In the genomic region with DNA sequence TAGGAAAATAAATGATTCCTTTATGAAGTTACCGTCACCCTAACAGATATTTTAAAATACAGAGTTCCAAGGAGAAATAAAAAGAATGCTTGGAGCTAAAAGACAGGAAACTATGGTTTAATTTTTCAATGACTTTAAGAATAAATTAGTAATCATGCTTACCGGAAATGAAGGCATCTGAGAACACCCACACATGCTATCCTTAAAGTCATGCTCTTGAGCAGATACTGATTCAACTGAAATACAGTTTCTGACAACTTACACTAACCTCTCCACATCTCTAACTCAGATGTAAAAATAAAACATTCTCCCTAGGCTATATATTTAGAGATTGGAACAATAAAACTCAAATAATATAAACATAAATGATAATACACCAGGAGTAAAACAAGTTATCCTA, we compare ENCODE assay signal across 19 cellular contexts. TPM values are rescaled to one million over a fixed set of nuclear protein-coding genes. Genes with fewer than 3 reads are reported as not detected.
DNase-seq lines count a peak whose midpoint lies in the region; ATAC-seq and TF ChIP-seq lines count a peak whose summit lies in the region.
"Had no signal": no experiment of that assay in that cellular context is flagged by ENCODE, and none has a peak within 500 bp of the region (broad histone marks: within the 10 kb centered on the region; RNA-seq: fewer than 3 reads in every experiment).

No MANE protein-coding gene starts in this region.

- H3K4ac ChIP-seq in mesenchymal stem cell (ENCODE audit: low read depth in 1 of 2, low read length in 2 of 2) = no peak overlapping the region

- intact Hi-C loops in activated CD8-positive, alpha-beta T cell treated with anti-CD3 and anti-CD28 coated beads for 36 hours (cut with micrococcal nuclease) = no loop called here

- 86% methylated on average over 1 of the region's 2 CpGs for WGBS in mesenchymal stem cell

- CTCF ChIA-PET in activated CD8-positive, alpha-beta T cell treated with anti-CD3 and anti-CD28 coated beads for 36 hours (lab: Charles Lee) = interaction anchor here (1.3 to 1.8 kb wide), 5 partner anchors 14 to 342 kb away, joined by 3 to 4 read pairs (median 4); no protein-coding TSS in a partner anchor

- H3K36me3 ChIP-seq in mesenchymal stem cell (ENCODE audit: control insufficient read depth in 1 of 2, insufficient read depth in 2 of 2, low read depth in 1 of 2, low read length in 2 of 2) = peaks cover 26 to 57% of the 10 kb centered on the region in 2 experiments

- no peak overlapping the region for H3K14ac ChIP-seq in mesenchymal stem cell (ENCODE audit: low read length in 2 of 2)

- H3K9me3 Mint-ChIP-seq in T-helper 1 cell treated with Interleukin-12 subunit alpha and Interleukin-12 subunit beta and Interleukin-4 antibody, amounts not matched to agents 30 μg/mL and 1 μg/mL, for 36 hours = no peaks in the 10 kb centered on the region
- no peaks in the 10 kb centered on the region for H3K9me3 Mint-ChIP-seq in activated CD8-positive, alpha-beta T cell treated with anti-CD3 and anti-CD28 coated beads for 36 hours

- no peak for TF ChIP-seq CTCF in activated CD8-positive, alpha-beta T cell treated with anti-CD3 and anti-CD28 coated beads for 36 hours (IDR thresholded peaks at IDR 0.05)

- POLR2A ChIA-PET in activated CD8-positive, alpha-beta T cell treated with anti-CD3 and anti-CD28 coated beads for 36 hours (lab: Charles Lee) = interaction anchor here (1.2 to 7.8 kb wide), 2 partner anchors 14 to 17 kb away, joined by 3 to 30 read pairs; no protein-coding TSS in a partner anchor

- ATAC-seq in activated CD8-positive, alpha-beta T cell treated with anti-CD3 and anti-CD28 coated beads for 36 hours = peak; percentile 59

- H3K4me1 Mint-ChIP-seq in T-helper 1 cell treated with Interleukin-12 subunit alpha and Interleukin-12 subunit beta and Interleukin-4 antibody, amounts not matched to agents 30 μg/mL and 1 μg/mL, for 36 hours (ENCODE audit: low read depth) = peaks cover 33% of the 10 kb centered on the region
- peaks cover 54% of the 10 kb centered on the region for H3K4me1 Mint-ChIP-seq in activated CD8-positive, alpha-beta T cell treated with anti-CD3 and anti-CD28 coated beads for 36 hours (ENCODE audit: low read depth)

- H2AK5ac ChIP-seq in mesenchymal stem cell (ENCODE audit: low read length, severe bottlenecking) = no peak overlapping the region

- H3K27ac Mint-ChIP-seq in T-helper 1 cell treated with Interleukin-12 subunit alpha and Interleukin-12 subunit beta and Interleukin-4 antibody, amounts not matched to agents 30 μg/mL and 1 μg/mL, for 36 hours = peak overlapping the region; percentile 88
- H3K27ac Mint-ChIP-seq in activated CD8-positive, alpha-beta T cell treated with anti-CD3 and anti-CD28 coated beads for 36 hours = peak overlapping the region; percentile 91

- H3K27me3 Mint-ChIP-seq in T-helper 1 cell treated with Interleukin-12 subunit alpha and Interleukin-12 subunit beta and Interleukin-4 antibody, amounts not matched to agents 30 μg/mL and 1 μg/mL, for 36 hours (ENCODE audit: low read depth) = no peaks in the 10 kb centered on the region
- H3K27me3 Mint-ChIP-seq in activated CD8-positive, alpha-beta T cell treated with anti-CD3 and anti-CD28 coated beads for 36 hours = no peaks in the 10 kb centered on the region

- H2BK12ac ChIP-seq in mesenchymal stem cell (ENCODE audit: low read length in 2 of 2) = no peak overlapping the region

- H3K79me1 ChIP-seq in mesenchymal stem cell (replicated peaks; ENCODE audit: low read length, poor library complexity, severe bottlenecking) = peaks cover 12% of the 10 kb centered on the region

- H4K8ac ChIP-seq in mesenchymal stem cell (ENCODE audit: low read length) = no peak overlapping the region

- H3K23ac ChIP-seq in mesenchymal stem cell (ENCODE audit: low read length in 2 of 2) = no peak overlapping the region

- no peak overlapping the region for H3K4me2 ChIP-seq in mesenchymal stem cell (ENCODE audit: low read length, poor library complexity, severe bottlenecking)
- H3K4me2 ChIP-seq: PC-9 had no signal

- H3K27ac ChIP-seq in mesenchymal stem cell (ENCODE audit: low read length, poor library complexity, severe bottlenecking) = no peak overlapping the region
- H3K27ac ChIP-seq: ascending aorta, C4-2B, PC-9, tibial nerve had no signal

- no peak overlapping the region for H4K91ac ChIP-seq in mesenchymal stem cell (ENCODE audit: low read length)

- no peak overlapping the region for H3K4me3 Mint-ChIP-seq in T-helper 1 cell treated with Interleukin-12 subunit alpha and Interleukin-12 subunit beta and Interleukin-4 antibody, amounts not matched to agents 30 μg/mL and 1 μg/mL, for 36 hours
- peak overlapping the region; percentile 59 for H3K4me3 Mint-ChIP-seq in activated CD8-positive, alpha-beta T cell treated with anti-CD3 and anti-CD28 coated beads for 36 hours

- no peak for DNase-seq in T-helper 1 cell
- peak; percentile 29 for DNase-seq in ELR (ENCODE audit: low read depth)
- DNase-seq in activated CD8-positive, alpha-beta T cell treated with anti-CD3 and anti-CD28 coated beads for 36 hours = no peak
- DNase-seq in mesenchymal stem cell = no peak
- DNase-seq in NCI-H2171 (lab: John Stamatoyannopoulos, UW) = no peak
- no peak for DNase-seq in pons (ENCODE audit: low spot score)
- no peak for DNase-seq in NCI-H1092 (lab: John Stamatoyannopoulos, UW)
- DNase-seq: 8988T; cortex of kidney; NCI-H1694 treated with DMSO at 0.1 percent for 48 hours; NCI-H524; PC-9; posterior cingulate gyrus; stimulated activated CD4-positive, alpha-beta T cell treated with anti-CD3 and anti-CD28 coated beads, Interleukin-4, amount 100 ng/mL, for 4 hours had no signal

- H2BK120ac ChIP-seq in mesenchymal stem cell (ENCODE audit: low read depth, low read length) = no peak overlapping the region

- H3K9ac ChIP-seq in mesenchymal stem cell (ENCODE audit: low read length) = peak overlapping the region; percentile 57

- H2AFZ ChIP-seq in mesenchymal stem cell (ENCODE audit: low read depth, low read length) = no peak overlapping the region
- H2AFZ ChIP-seq: PC-9 had no signal

- no peak overlapping the region for H2BK15ac ChIP-seq in mesenchymal stem cell (ENCODE audit: low read depth, poor library complexity, severe bottlenecking)

- peaks cover 40% of the 10 kb centered on the region for H3K36me3 Mint-ChIP-seq in T-helper 1 cell treated with Interleukin-12 subunit alpha and Interleukin-12 subunit beta and Interleukin-4 antibody, amounts not matched to agents 30 μg/mL and 1 μg/mL, for 36 hours (ENCODE audit: low read depth)
- peaks cover 74% of the 10 kb centered on the region for H3K36me3 Mint-ChIP-seq in activated CD8-positive, alpha-beta T cell treated with anti-CD3 and anti-CD28 coated beads for 36 hours (ENCODE audit: low read depth)

- no peak overlapping the region for H2BK5ac ChIP-seq in mesenchymal stem cell (ENCODE audit: low read depth, low read length, poor library complexity, severe bottlenecking)

- H3K18ac ChIP-seq in mesenchymal stem cell (ENCODE audit: low read depth in 1 of 2, low read length in 2 of 2) = no peak overlapping the region

- no peaks in the 10 kb centered on the region for H3K27me3 ChIP-seq in mesenchymal stem cell (ENCODE audit: control insufficient read depth in 1 of 2, insufficient read depth in 1 of 2, low read length in 2 of 2)
- H3K27me3 ChIP-seq: ascending aorta, tibial nerve had no signal

- H3K4me1 ChIP-seq in mesenchymal stem cell (ENCODE audit: control insufficient read depth, insufficient read depth, low read depth, low read length) = peaks cover 6% of the 10 kb centered on the region

- H3K9me3 ChIP-seq in mesenchymal stem cell (ENCODE audit: control insufficient read depth, low read length) = no peaks in the 10 kb centered on the region
- H3K9me3 ChIP-seq: ascending aorta, tibial nerve had no signal

- no peak overlapping the region for H3K4me3 ChIP-seq in mesenchymal stem cell (ENCODE audit: insufficient read depth in 1 of 2, low read depth in 1 of 2, low read length in 2 of 2)
- H3K4me3 ChIP-seq: ascending aorta, PC-9, skin epidermis, tibial nerve had no signal

RNA-seq across cellular contexts. Expression of a gene that starts 7.8 kb away (rescaled TPM):
- 10 to 100 TPM; 80.9 to 89.1 TPM for total RNA-seq in activated CD8-positive, alpha-beta T cell treated with anti-CD3 and anti-CD28 coated beads for 36 hours
- polyA plus RNA-seq in mesenchymal stem cell (2013, experiment 1 of 2) = 42.5 TPM
- 44.5 TPM for polyA plus RNA-seq in mesenchymal stem cell (2013, experiment 2 of 2)

RNA-seq across cellular contexts. Expression of a gene that starts 18.5 kb away (rescaled TPM):
- total RNA-seq in activated CD8-positive, alpha-beta T cell treated with anti-CD3 and anti-CD28 coated beads for 36 hours = 10 to 100 TPM; 51.8 to 56.3 TPM
- polyA plus RNA-seq in mesenchymal stem cell (2013, experiment 1 of 2) = 8.5 TPM
- polyA plus RNA-seq in mesenchymal stem cell (2013, experiment 2 of 2) = 8.1 TPM
